Comparison of ENCODE assay signal across 11 cellular contexts in genomic region chr9:91161465-91162275, GRCh38.
DNase-seq lines count a peak whose midpoint lies in the region; ATAC-seq and TF ChIP-seq lines count a peak whose summit lies in the region.
"Had no signal": no experiment of that assay in that cellular context is flagged by ENCODE, and none has a peak within 500 bp of the region (broad histone marks: within the 10 kb centered on the region; RNA-seq: fewer than 3 reads in every experiment).

No MANE protein-coding gene starts in this region.

- TF ChIP-seq CTCF in WTC11 (IDR thresholded peaks at IDR 0.05): no peak

- DNase-seq in stimulated activated naive CD8-positive, alpha-beta T cell treated with anti-CD3 and anti-CD28 coated beads, Interleukin-15, Interleukin-2, amounts not matched to agents 100 U/mL and 50 U/mL, for 24 hours: no peak
- no peak for DNase-seq in activated naive CD8-positive, alpha-beta T cell treated with anti-CD3 and anti-CD28 coated beads for 36 hours
- DNase-seq in myocyte (ENCODE audit: low read depth) (peak; percentile 48), WTC11 (ENCODE audit: low spot score) (no peak), cerebellar cortex (ENCODE audit: low spot score) (no peak)
- DNase-seq: effector CD4-positive, alpha-beta T cell; NCI-H187 treated with DMSO at 0.1 percent for 48 hours had no signal

- peak overlapping the region; percentile 79 for H3K4me3 Mint-ChIP-seq in stimulated activated naive CD8-positive, alpha-beta T cell treated with anti-CD3 and anti-CD28 coated beads, Interleukin-15, Interleukin-2, amounts not matched to agents 100 ng/mL and 50 ng/mL, for 24 hours
- H3K4me3 Mint-ChIP-seq in activated naive CD8-positive, alpha-beta T cell treated with anti-CD3 and anti-CD28 coated beads for 36 hours: no peak overlapping the region
- no peak overlapping the region for H3K4me3 Mint-ChIP-seq in WTC11

- peak overlapping the region; percentile 99 for H3K27ac Mint-ChIP-seq in stimulated activated naive CD8-positive, alpha-beta T cell treated with anti-CD3 and anti-CD28 coated beads, Interleukin-15, Interleukin-2, amounts not matched to agents 100 ng/mL and 50 ng/mL, for 24 hours
- H3K27ac Mint-ChIP-seq in activated naive CD8-positive, alpha-beta T cell treated with anti-CD3 and anti-CD28 coated beads for 36 hours: peak overlapping the region; percentile 84
- no peak overlapping the region for H3K27ac Mint-ChIP-seq in WTC11

- H3K9me3 Mint-ChIP-seq in stimulated activated naive CD8-positive, alpha-beta T cell treated with anti-CD3 and anti-CD28 coated beads, Interleukin-15, Interleukin-2, amounts not matched to agents 100 ng/mL and 50 ng/mL, for 24 hours: no peaks in the 10 kb centered on the region
- H3K9me3 Mint-ChIP-seq in activated naive CD8-positive, alpha-beta T cell treated with anti-CD3 and anti-CD28 coated beads for 36 hours: no peaks in the 10 kb centered on the region
- no peaks in the 10 kb centered on the region for H3K9me3 Mint-ChIP-seq in WTC11

- H3K36me3 Mint-ChIP-seq in stimulated activated naive CD8-positive, alpha-beta T cell treated with anti-CD3 and anti-CD28 coated beads, Interleukin-15, Interleukin-2, amounts not matched to agents 100 ng/mL and 50 ng/mL, for 24 hours (ENCODE audit: low read depth): no peaks in the 10 kb centered on the region
- H3K36me3 Mint-ChIP-seq in activated naive CD8-positive, alpha-beta T cell treated with anti-CD3 and anti-CD28 coated beads for 36 hours: no peaks in the 10 kb centered on the region
- no peaks in the 10 kb centered on the region for H3K36me3 Mint-ChIP-seq in WTC11

- H3K4me1 Mint-ChIP-seq in stimulated activated naive CD8-positive, alpha-beta T cell treated with anti-CD3 and anti-CD28 coated beads, Interleukin-15, Interleukin-2, amounts not matched to agents 100 ng/mL and 50 ng/mL, for 24 hours (ENCODE audit: low read depth): peaks cover 73% of the 10 kb centered on the region
- H3K4me1 Mint-ChIP-seq in activated naive CD8-positive, alpha-beta T cell treated with anti-CD3 and anti-CD28 coated beads for 36 hours: peaks cover 45% of the 10 kb centered on the region
- peaks cover 27% of the 10 kb centered on the region for H3K4me1 Mint-ChIP-seq in WTC11

- CTCF ChIA-PET in WTC11 (lab: Charles Lee): interaction anchor here (0.7 to 1.0 kb wide), 2 partner anchors 124 to 246 kb away, joined by 3 read pairs; no protein-coding TSS in a partner anchor

- POLR2A ChIA-PET in WTC11 (lab: Charles Lee): no interaction called here

- ATAC-seq in stimulated activated naive CD8-positive, alpha-beta T cell treated with anti-CD3 and anti-CD28 coated beads, Interleukin-15, Interleukin-2, amounts not matched to agents 100 U/mL and 50 U/mL, for 24 hours: no peak
- no peak for ATAC-seq in WTC11
- no peak for ATAC-seq in GM21367 (IDR thresholded peaks at IDR 0.05; ENCODE audit: unreplicated experiment)
- no peak for ATAC-seq in HG03521 (IDR thresholded peaks at IDR 0.05; ENCODE audit: unreplicated experiment)
- ATAC-seq: left lobe of liver had no signal

- H3K27me3 Mint-ChIP-seq in stimulated activated naive CD8-positive, alpha-beta T cell treated with anti-CD3 and anti-CD28 coated beads, Interleukin-15, Interleukin-2, amounts not matched to agents 100 ng/mL and 50 ng/mL, for 24 hours: no peaks in the 10 kb centered on the region
- no peaks in the 10 kb centered on the region for H3K27me3 Mint-ChIP-seq in activated naive CD8-positive, alpha-beta T cell treated with anti-CD3 and anti-CD28 coated beads for 36 hours
- 0 out of 2 replicates have a peak, but pooled peaks cover 4% of the 10 kb centered on the region for H3K27me3 Mint-ChIP-seq in WTC11 (ENCODE audit: low read depth)

TF ChIP-seq in WTC11, 78 proteins besides CTCF, POLR2A, EP300 and RAD21:
- TF ChIP-seq KAT7 (CRISPR knock-in tag; IDR thresholded peaks at IDR 0.05; ENCODE audit: borderline replicate concordance): no peak
- no peak for TF ChIP-seq CREM (CRISPR knock-in tag; IDR thresholded peaks at IDR 0.05)
- no peak for TF ChIP-seq NFYB (CRISPR knock-in tag; conservative IDR thresholded peaks at IDR 0.05; ENCODE audit: low read depth)
- TF ChIP-seq CDX4 (CRISPR knock-in tag; IDR thresholded peaks at IDR 0.05; ENCODE audit: borderline replicate concordance): no peak
- no peak for TF ChIP-seq ZNF219 (CRISPR knock-in tag; IDR thresholded peaks at IDR 0.05; ENCODE audit: borderline replicate concordance)
- no peak for TF ChIP-seq HMGXB4 (CRISPR knock-in tag; IDR thresholded peaks at IDR 0.05)
- no peak for TF ChIP-seq GRHL2 (CRISPR knock-in tag; IDR thresholded peaks at IDR 0.05; ENCODE audit: insufficient replicate concordance, severe bottlenecking)
- no peak for TF ChIP-seq ZNF416 (CRISPR knock-in tag; IDR thresholded peaks at IDR 0.05)
- TF ChIP-seq, protein P1, sequence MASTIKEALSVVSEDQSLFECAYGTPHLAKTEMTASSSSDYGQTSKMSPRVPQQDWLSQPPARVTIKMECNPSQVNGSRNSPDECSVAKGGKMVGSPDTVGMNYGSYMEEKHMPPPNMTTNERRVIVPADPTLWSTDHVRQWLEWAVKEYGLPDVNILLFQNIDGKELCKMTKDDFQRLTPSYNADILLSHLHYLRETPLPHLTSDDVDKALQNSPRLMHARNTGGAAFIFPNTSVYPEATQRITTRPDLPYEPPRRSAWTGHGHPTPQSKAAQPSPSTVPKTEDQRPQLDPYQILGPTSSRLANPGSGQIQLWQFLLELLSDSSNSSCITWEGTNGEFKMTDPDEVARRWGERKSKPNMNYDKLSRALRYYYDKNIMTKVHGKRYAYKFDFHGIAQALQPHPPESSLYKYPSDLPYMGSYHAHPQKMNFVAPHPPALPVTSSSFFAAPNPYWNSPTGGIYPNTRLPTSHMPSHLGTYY (CRISPR knock-in tag; IDR thresholded peaks at IDR 0.05): no peak
- TF ChIP-seq, protein P2, sequence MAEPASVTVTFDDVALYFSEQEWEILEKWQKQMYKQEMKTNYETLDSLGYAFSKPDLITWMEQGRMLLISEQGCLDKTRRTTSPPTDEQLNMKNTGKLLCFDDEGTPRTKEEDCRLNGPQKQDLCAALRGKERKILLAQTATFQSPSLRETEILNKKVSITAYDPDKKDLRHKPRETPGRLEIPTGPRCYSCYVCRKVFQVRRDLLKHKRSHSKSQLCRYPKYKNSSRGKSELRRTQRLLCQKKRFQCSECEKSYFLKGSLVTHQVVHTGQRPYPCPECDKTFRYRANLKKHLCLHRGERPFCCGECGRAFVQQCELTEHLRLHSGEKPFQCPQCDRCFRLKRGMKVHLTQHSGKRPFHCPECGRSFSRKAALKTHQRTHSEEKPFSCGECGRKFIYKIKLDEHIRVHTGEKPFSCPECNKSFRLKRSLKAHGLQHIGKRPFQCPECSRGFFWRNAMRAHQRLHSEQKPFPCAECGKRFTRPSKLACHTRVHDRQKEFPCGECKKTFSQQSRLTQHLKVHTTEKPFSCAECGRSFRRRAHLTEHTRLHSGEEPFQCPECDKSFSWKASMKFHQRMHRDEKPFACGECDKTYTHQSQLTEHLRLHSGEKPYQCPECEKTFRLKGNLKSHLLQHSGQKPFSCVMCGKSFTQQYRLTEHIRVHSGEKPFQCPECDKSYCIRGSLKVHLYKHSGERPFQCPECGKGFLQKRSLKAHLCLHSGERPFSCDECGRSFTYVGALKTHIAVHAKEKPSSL (CRISPR knock-in tag; conservative IDR thresholded peaks at IDR 0.05): no peak
- no peak for TF ChIP-seq ZNF232 (CRISPR knock-in tag; IDR thresholded peaks at IDR 0.05)
- TF ChIP-seq, protein P3, sequence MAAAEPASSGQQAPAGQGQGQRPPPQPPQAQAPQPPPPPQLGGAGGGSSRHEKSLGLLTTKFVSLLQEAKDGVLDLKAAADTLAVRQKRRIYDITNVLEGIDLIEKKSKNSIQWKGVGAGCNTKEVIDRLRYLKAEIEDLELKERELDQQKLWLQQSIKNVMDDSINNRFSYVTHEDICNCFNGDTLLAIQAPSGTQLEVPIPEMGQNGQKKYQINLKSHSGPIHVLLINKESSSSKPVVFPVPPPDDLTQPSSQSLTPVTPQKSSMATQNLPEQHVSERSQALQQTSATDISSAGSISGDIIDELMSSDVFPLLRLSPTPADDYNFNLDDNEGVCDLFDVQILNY (CRISPR knock-in tag; IDR thresholded peaks at IDR 0.05): no peak
- TF ChIP-seq JUN (CRISPR knock-in tag; IDR thresholded peaks at IDR 0.05): no peak
- TF ChIP-seq ZBTB21 (CRISPR knock-in tag; IDR thresholded peaks at IDR 0.05; ENCODE audit: borderline replicate concordance): no peak
- no peak for TF ChIP-seq GTF2I (CRISPR knock-in tag; conservative IDR thresholded peaks at IDR 0.05)
- TF ChIP-seq TP53 (CRISPR knock-in tag; IDR thresholded peaks at IDR 0.05): no peak
- no peak for TF ChIP-seq OVOL2 (CRISPR knock-in tag; IDR thresholded peaks at IDR 0.05; ENCODE audit: borderline replicate concordance)
- TF ChIP-seq E2F4 (CRISPR knock-in tag; IDR thresholded peaks at IDR 0.05; ENCODE audit: borderline replicate concordance, low read depth): no peak
